In the genomic region with DNA sequence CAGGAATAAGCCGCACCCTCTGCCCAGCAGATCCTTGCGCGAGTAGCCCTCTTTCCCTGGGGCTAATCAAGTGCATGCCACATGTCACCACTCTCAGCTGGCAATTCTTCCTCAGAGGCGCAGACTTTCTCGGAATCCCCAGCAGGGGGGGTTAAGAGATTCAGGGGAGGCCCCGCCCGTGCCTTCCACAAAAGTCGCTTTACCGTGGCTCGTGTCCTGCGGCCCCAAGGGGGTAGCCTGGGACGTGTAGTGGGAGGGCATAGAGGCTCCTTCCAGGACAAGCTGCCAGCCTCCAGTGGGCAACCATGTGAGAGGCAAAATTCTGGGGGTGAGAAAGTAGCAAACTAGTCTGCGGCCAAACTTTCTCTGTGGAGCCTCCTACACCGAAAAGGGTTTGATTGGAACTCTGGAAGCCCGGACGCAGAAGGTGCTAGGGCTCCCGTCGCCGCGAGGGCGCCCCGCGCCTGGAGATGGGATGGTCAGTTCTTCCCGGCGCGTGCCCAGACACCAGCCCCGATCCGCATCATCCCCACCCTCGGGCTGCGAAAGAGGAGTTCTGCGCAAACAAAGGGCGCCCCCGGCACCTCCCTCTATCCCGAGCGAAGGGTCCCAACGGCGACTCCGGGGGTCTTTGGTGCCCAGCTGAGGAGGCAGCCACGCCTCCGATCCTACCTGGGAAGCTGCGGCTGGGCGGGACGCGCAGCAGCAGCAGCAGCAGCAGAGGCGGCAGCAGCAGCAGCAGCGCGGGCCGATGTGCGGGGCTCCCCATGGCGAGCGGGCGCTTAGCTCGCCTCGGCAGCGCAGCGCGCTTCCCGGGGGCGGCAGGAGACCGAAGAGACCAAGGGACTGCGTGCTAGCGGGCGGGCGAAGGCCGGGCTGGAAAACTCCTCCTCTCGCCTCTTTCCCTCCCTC, we compare ENCODE assay signal across 8 cellular contexts. TPM values are rescaled to one million over a fixed set of nuclear protein-coding genes. Genes with fewer than 3 reads are reported as not detected.
A peak's percentile ranks its signal among the peaks of the same experiment; 100 is the strongest.
DNase-seq lines count a peak whose midpoint lies in the region; ATAC-seq, FAIRE-seq and TF ChIP-seq lines count a peak whose summit lies in the region.

A gene with protein sequence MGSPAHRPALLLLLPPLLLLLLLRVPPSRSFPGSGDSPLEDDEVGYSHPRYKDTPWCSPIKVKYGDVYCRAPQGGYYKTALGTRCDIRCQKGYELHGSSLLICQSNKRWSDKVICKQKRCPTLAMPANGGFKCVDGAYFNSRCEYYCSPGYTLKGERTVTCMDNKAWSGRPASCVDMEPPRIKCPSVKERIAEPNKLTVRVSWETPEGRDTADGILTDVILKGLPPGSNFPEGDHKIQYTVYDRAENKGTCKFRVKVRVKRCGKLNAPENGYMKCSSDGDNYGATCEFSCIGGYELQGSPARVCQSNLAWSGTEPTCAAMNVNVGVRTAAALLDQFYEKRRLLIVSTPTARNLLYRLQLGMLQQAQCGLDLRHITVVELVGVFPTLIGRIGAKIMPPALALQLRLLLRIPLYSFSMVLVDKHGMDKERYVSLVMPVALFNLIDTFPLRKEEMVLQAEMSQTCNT (minus strand): TSS at position 848 of the 912 bp plus-strand sequence. CDS start 79 bp downstream, at position 769.

- H2AFZ ChIP-seq in GM23338 = peak within 1 kb of the TSS; percentile 81; the same call in 1 of the 2 replicates
- H2AFZ ChIP-seq in K562 (ENCODE audit: low read depth, low read length) = 0 out of 2 replicates have a peak within 1 kb of the TSS, but pooled peaks have one; percentile 24

- no peaks in the 10 kb centered on the region for H3K9me3 ChIP-seq in CD8-positive, alpha-beta memory T cell (ENCODE audit: low read length)
- no peaks in the 10 kb centered on the region for H3K9me3 ChIP-seq in K562 (replicated peaks; ENCODE audit: control insufficient read depth, insufficient read depth, low read depth, low read length)

- no peaks in the 10 kb centered on the region for H3K36me3 ChIP-seq in CD8-positive, alpha-beta memory T cell (ENCODE audit: insufficient read depth, low read length)
- no peaks in the 10 kb centered on the region for H3K36me3 ChIP-seq in GM23338 (ENCODE audit: insufficient read depth)
- no peaks in the 10 kb centered on the region for H3K36me3 ChIP-seq in K562 (ENCODE audit: control insufficient read depth, insufficient read depth, low read length)

- peaks cover 17 to 31% of the 10 kb centered on the region in 2 donors for H3K27me3 Mint-ChIP-seq in CD8-positive, alpha-beta memory T cell
- H3K27me3 Mint-ChIP-seq in GM23338 (ENCODE audit: insufficient read depth, low read depth, poor library complexity) = peaks cover 12% of the 10 kb centered on the region

- H3K9me1 ChIP-seq in K562 (ENCODE audit: control insufficient read depth, insufficient read depth, low read length) = no peaks in the 10 kb centered on the region

- peak within 1 kb of the TSS in 1 of 8 donors; percentile 14 for H3K27ac Mint-ChIP-seq in CD8-positive, alpha-beta memory T cell
- H3K27ac Mint-ChIP-seq in GM23338 = no peak within 1 kb of the TSS

- ATAC-seq in GM23338 = peak; percentile 72
- ATAC-seq in K562 = peak; percentile 87

- no peaks in the 10 kb centered on the region for H4K20me1 ChIP-seq in GM23338 (replicated peaks; ENCODE audit: insufficient read depth)
- no peaks in the 10 kb centered on the region for H4K20me1 ChIP-seq in K562 (replicated peaks; ENCODE audit: control insufficient read depth, insufficient read depth, low read length)

- TF ChIP-seq POLR2A in K562 (conservative IDR thresholded peaks at IDR 0.05) (no peak), GM12892 (IDR thresholded peaks at IDR 0.05; ENCODE audit: low read depth, low read length) (no peak)

- no TSS peak for BruUV-seq in K562 (replicated peaks; lab: Mats Ljungman, UMichigan)

- H3K4me1 ChIP-seq in CD8-positive, alpha-beta memory T cell (ENCODE audit: insufficient read depth, low read length) = no peaks in the 10 kb centered on the region
- H3K4me1 ChIP-seq in GM23338 (ENCODE audit: insufficient read depth) (peaks cover 7% of the 10 kb centered on the region), K562 (replicated peaks in 1 of 2; ENCODE audit: control insufficient read depth in 2 of 2, insufficient read depth in 2 of 2, low read length in 2 of 2) (peaks cover 0 to 10% of the 10 kb centered on the region in 2 experiments; a peak in 2 of 5 replicates)

- no peaks in the 10 kb centered on the region for H3F3A ChIP-seq in GM23338 (replicated peaks; ENCODE audit: low read depth)

- no peaks in the 10 kb centered on the region for H3K9me2 ChIP-seq in GM23338 (ENCODE audit: insufficient read depth)

- H3K79me2 ChIP-seq in GM23338 (replicated peaks; ENCODE audit: insufficient read depth) = no peaks in the 10 kb centered on the region
- H3K79me2 ChIP-seq in K562 (ENCODE audit: control insufficient read depth, insufficient read depth, low read length) = no peaks in the 10 kb centered on the region

- no peaks in the 10 kb centered on the region for H3K27me3 ChIP-seq in CD8-positive, alpha-beta memory T cell (ENCODE audit: insufficient read depth, low read length, poor library complexity, severe bottlenecking)
- peaks cover 24% of the 10 kb centered on the region for H3K27me3 ChIP-seq in GM23338 (ENCODE audit: insufficient read depth)
- peaks cover 0 to 28% of the 10 kb centered on the region in 2 experiments; a peak in 2 of 5 replicates for H3K27me3 ChIP-seq in K562 (ENCODE audit: control insufficient read depth in 2 of 2, insufficient read depth in 2 of 2, low read length in 2 of 2)

- peak in 1 of 2 experiments; percentile 22; a peak in 1 of 4 replicates for TF ChIP-seq RAD21 in K562 (CRISPR knock-in tag; conservative IDR thresholded peaks at IDR 0.05 in 1 of 2, IDR thresholded peaks at IDR 0.05 in 1 of 2)

- DNase-seq in CD8-positive, alpha-beta memory T cell = no peak
- DNase-seq in GM23338 (ENCODE audit: low spot score) (peak; percentile 63), NCI-H69 (lab: John Stamatoyannopoulos, UW) (peak; percentile 78), K562 (ENCODE audit: extremely low read depth in 1 of 4, low spot score in 3 of 4) (peak; percentile 13 to 49 (median 30)), iPS-NIHi7 (ENCODE audit: extremely low spot score) (peak; percentile 53), pons (ENCODE audit: low spot score) (no peak), GM12892 (ENCODE audit: insufficient read length) (no peak)
- DNase-seq in stimulated activated CD8-positive, alpha-beta memory T cell treated with anti-CD3 and anti-CD28 coated beads, Interleukin-4, amount 100 ng/mL, for 48 hours = peak; percentile 28

- no peak within 1 kb of the TSS for H3K4me3 ChIP-seq in CD8-positive, alpha-beta memory T cell (ENCODE audit: low read length)
- peak within 1 kb of the TSS; percentile 57 for H3K4me3 ChIP-seq in GM23338
- no peak within 1 kb of the TSS for H3K4me3 ChIP-seq in K562

- no peak within 1 kb of the TSS for H3K27ac ChIP-seq in CD8-positive, alpha-beta memory T cell (ENCODE audit: low read depth, low read length)
- H3K27ac ChIP-seq in GM23338 (ENCODE audit: low read depth) (no peak within 1 kb of the TSS), K562 (ENCODE audit: extremely low read depth, low read depth, low read length) (no peak within 1 kb of the TSS)

- WGBS in K562 (ENCODE audit: insufficient coverage, low coverage, missing lambda C conversion rate) = 9% methylated on average over 26 of the region's 66 CpGs

- POLR2A ChIA-PET in CD8-positive, alpha-beta memory T cell (lab: Charles Lee) = no interaction called here
- POLR2A ChIA-PET in K562 (lab: Yijun Ruan, JAX) = interaction anchor here (0.6 to 1.0 kb wide), 3 partner anchors 11 to 98 kb away, joined by 3 read pairs; no protein-coding TSS in a partner anchor

- peaks cover 0 to 11% (median 10%) of the 10 kb centered on the region in 3 donors for H3K4me1 Mint-ChIP-seq in CD8-positive, alpha-beta memory T cell
- H3K4me1 Mint-ChIP-seq in GM23338 = peaks cover 14% of the 10 kb centered on the region; the same call in 2 of the 3 replicates

- no peak for TF ChIP-seq EP300 in K562 (IDR thresholded peaks at IDR 0.05; ENCODE audit: low read length)

- H3K9me3 Mint-ChIP-seq in CD8-positive, alpha-beta memory T cell = no peaks in the 10 kb centered on the region
- H3K9me3 Mint-ChIP-seq in GM23338 = no peaks in the 10 kb centered on the region

- FAIRE-seq in K562 (lab: Jason Lieb, UNC) (no peak), GM12892 (lab: Jason Lieb, UNC) (no peak)

- peak within 1 kb of the TSS in 1 of 2 experiments; percentile 58; a peak in 1 of 4 replicates for H3K9ac ChIP-seq in K562 (ENCODE audit: insufficient read depth in 1 of 2, low read depth in 2 of 2, low read length in 2 of 2)

- H3K36me3 Mint-ChIP-seq in CD8-positive, alpha-beta memory T cell = no peaks in the 10 kb centered on the region
- H3K36me3 Mint-ChIP-seq in GM23338 (ENCODE audit: low read depth) = no peaks in the 10 kb centered on the region

- intact Hi-C loops in K562 (cut with micrococcal nuclease) = no loop called here

- peak within 1 kb of the TSS; percentile 84 for H3K4me2 ChIP-seq in GM23338
- H3K4me2 ChIP-seq in K562 (ENCODE audit: insufficient read depth, low read length) = no peak within 1 kb of the TSS

- TF ChIP-seq CTCF in GM23338 (conservative IDR thresholded peaks at IDR 0.05; ENCODE audit: low read depth in 2 of 2) (peak; percentile 24; a peak in 2 of 4 replicates), K562 (IDR thresholded peaks at IDR 0.05 in 2 of 3, conservative IDR thresholded peaks at IDR 0.05 in 1 of 3; ENCODE audit: insufficient read depth in 2 of 3, low read depth in 1 of 3, low read length in 3 of 3) (peak; percentile 32 to 41 (median 39); a peak in 5 of 6 replicates)

- peak within 1 kb of the TSS in 5 of 7 donors; percentile 5 to 48 (median 23) for H3K4me3 Mint-ChIP-seq in CD8-positive, alpha-beta memory T cell
- H3K4me3 Mint-ChIP-seq in GM23338 = peak within 1 kb of the TSS; percentile 80

- CTCF ChIA-PET in CD8-positive, alpha-beta memory T cell (lab: Charles Lee) = no interaction called here
- CTCF ChIA-PET in K562 (lab: Yijun Ruan, JAX; ENCODE audit: low intra/inter-chr PET ratio) = no interaction called here

- in situ Hi-C loops in K562 (cut with MboI) = no loop called here

RNA-seq across cellular contexts. Expression of the gene that starts here (rescaled TPM):
- total RNA-seq in CD8-positive, alpha-beta memory T cell = not detected
- polyA plus RNA-seq in CD8-positive, alpha-beta memory T cell = 0.18 TPM
- total RNA-seq in GM23338 (2014; rRNA removed; shearing (Covaris generic)) = 12.5 and 16.9 TPM in 2 replicates
- polyA plus RNA-seq in GM23338 (2016; fragmentation: Nextera tagmentation; extraction: Ambion mirVana) (14.3 and 16.5 TPM in 2 replicates), K562 (2011; rRNA removed) (0.18 and 0.65 TPM in 2 replicates), K562 (2014; fragmentation: Illumina TruSeq; extraction: Trizol) (0.24 TPM in 1 of 2 replicates, not detected in the other), K562 (2014; fragmentation: Nextera tagmentation; extraction: Ambion mirVana) (under 1 TPM; 0.38 to 0.77 TPM), K562 (2014; rRNA removed) (0.11 and 0.42 TPM in 2 replicates)
- total RNA-seq in K562 (2011; cell fraction: chromatin; rRNA removed; ENCODE audit: low replicate concordance) = not detected in 2 replicates
- not detected in 2 replicates for total RNA-seq in K562 (2011; cell fraction: nucleolus; rRNA removed)
- not detected in 2 replicates for total RNA-seq in K562 (2011; cell fraction: nucleoplasm; rRNA removed)
- total RNA-seq in K562 (2014; rRNA removed) (0.08 TPM in 1 of 2 replicates, not detected in the other), K562 (2014; rRNA removed; fragmentation: Illumina TruSeq; extraction: Trizol) (0.15 TPM in 1 of 2 replicates, not detected in the other), K562 (2015; rRNA removed; fragmentation: Illumina TruSeq; extraction: Trizol) (0.43 TPM in 1 of 2 replicates, not detected in the other), K562 (2021) (0.45 TPM in 1 of 2 replicates, not detected in the other)
- 0.18 and 0.36 TPM in 2 replicates for polyA plus RNA-seq in K562 (2011; cell fraction: cytosol; rRNA removed)
- polyA plus RNA-seq in K562 (2011; cell fraction: nucleus; rRNA removed) = 0.08 and 0.21 TPM in 2 replicates
- 0.36 and 1.1 TPM in 2 replicates for polyA plus RNA-seq in K562 (2012)
- polyA minus RNA-seq in K562 (2011; rRNA and poly(A)+ RNA removed) = 0.18 TPM in 1 of 2 replicates, not detected in the other
- not detected in 2 replicates for polyA minus RNA-seq in K562 (2011; cell fraction: cytosol; rRNA and poly(A)+ RNA removed)
- 0.13 TPM in 1 of 2 replicates, not detected in the other for polyA minus RNA-seq in K562 (2011; cell fraction: nucleus; rRNA and poly(A)+ RNA removed)
- polyA plus RNA-seq in GM12892 (2012; ENCODE audit: missing spikeins) = 0.17 TPM

Comparison
In these comparisons a context has a peak if more than half of its experiments do, and no peak if none do; other contexts are left out.
1. DNase-seq: peak in GM23338 (single experiment), NCI-H69 (single experiment), K562 (4 of 4), iPS-NIHi7 (single experiment) and stimulated activated CD8-positive, alpha-beta memory T cell treated with anti-CD3 and anti-CD28 coated beads, Interleukin-4, amount 100 ng/mL, for 48 hours (single experiment); none in CD8-positive, alpha-beta memory T cell (0 of 5), pons (single experiment) and GM12892 (single experiment).